18 cellular contexts compared by ENCODE assay signal in genomic region chr4:81499840-81500239, GRCh38. TPM values are rescaled to one million over a fixed set of nuclear protein-coding genes. Genes with fewer than 3 reads are reported as not detected.
DNase-seq lines count a peak whose midpoint lies in the region; ATAC-seq and TF ChIP-seq lines count a peak whose summit lies in the region.
"Had no signal": no experiment of that assay in that cellular context is flagged by ENCODE, and none has a peak within 500 bp of the region (broad histone marks: within the 10 kb centered on the region; RNA-seq: fewer than 3 reads in every experiment).

No MANE protein-coding gene starts in this region.

- ATAC-seq in activated CD8-positive, alpha-beta T cell treated with anti-CD3 and anti-CD28 coated beads, Interleukin-2, amount 10 ng/mL, durations not matched to agents 7 days and 5 days, result no peak
- no peak for ATAC-seq in activated CD8-positive, alpha-beta T cell treated with anti-CD3 and anti-CD28 coated beads for 36 hours
- no peak for ATAC-seq in GM19467 (IDR thresholded peaks at IDR 0.05; ENCODE audit: unreplicated experiment)
- no peak for ATAC-seq in GM19452 (IDR thresholded peaks at IDR 0.05; ENCODE audit: unreplicated experiment)
- ATAC-seq: SK-N-SH treated with all-trans-retinoic acid at 6 μM for 48 hours had no signal

- peaks cover 0 to 14% (median 5%) of the 10 kb centered on the region in 4 donors for H3K4me1 ChIP-seq in transverse colon

- H3K9me3 ChIP-seq in transverse colon, result no peaks in the 10 kb centered on the region
- H3K9me3 ChIP-seq: ovary had no signal

- H3K4me1 Mint-ChIP-seq in activated CD8-positive, alpha-beta T cell treated with anti-CD3 and anti-CD28 coated beads, Interleukin-2, amount 10 ng/mL, durations not matched to agents 7 days and 5 days (ENCODE audit: low read depth), result peaks cover 16% of the 10 kb centered on the region
- peaks cover 27% of the 10 kb centered on the region for H3K4me1 Mint-ChIP-seq in activated CD8-positive, alpha-beta T cell treated with anti-CD3 and anti-CD28 coated beads for 36 hours (ENCODE audit: low read depth)

- no peak overlapping the region for H3K4me3 Mint-ChIP-seq in activated CD8-positive, alpha-beta T cell treated with anti-CD3 and anti-CD28 coated beads, Interleukin-2, amount 10 ng/mL, durations not matched to agents 7 days and 5 days
- no peak overlapping the region for H3K4me3 Mint-ChIP-seq in activated CD8-positive, alpha-beta T cell treated with anti-CD3 and anti-CD28 coated beads for 36 hours

- intact Hi-C loops in activated CD8-positive, alpha-beta T cell treated with anti-CD3 and anti-CD28 coated beads for 36 hours (cut with micrococcal nuclease), result no loop called here
- intact Hi-C loops in transverse colon (cut with DNase I; ENCODE audit: low total_unique reads), result no loop called here

- H3K27ac ChIP-seq in transverse colon, result peak overlapping the region in 2 of 4 donors; percentile 17 to 41
- H3K27ac ChIP-seq: GM23248, hepatocyte, ovary had no signal

- H3K27me3 ChIP-seq in transverse colon, result no peaks in the 10 kb centered on the region
- H3K27me3 ChIP-seq: hepatocyte, ovary had no signal

- POLR2A ChIA-PET in activated CD8-positive, alpha-beta T cell treated with anti-CD3 and anti-CD28 coated beads, Interleukin-2, amount 10 ng/mL, durations not matched to agents 7 days and 5 days (lab: Charles Lee), result no interaction called here
- POLR2A ChIA-PET in activated CD8-positive, alpha-beta T cell treated with anti-CD3 and anti-CD28 coated beads for 36 hours (lab: Charles Lee), result interaction anchor here (0.7 kb wide), 1 partner anchor 791 kb away, joined by 3 read pairs; no protein-coding TSS in a partner anchor

- peaks cover 5% of the 10 kb centered on the region for H3K9me3 Mint-ChIP-seq in activated CD8-positive, alpha-beta T cell treated with anti-CD3 and anti-CD28 coated beads, Interleukin-2, amount 10 ng/mL, durations not matched to agents 7 days and 5 days (ENCODE audit: insufficient read depth)
- H3K9me3 Mint-ChIP-seq in activated CD8-positive, alpha-beta T cell treated with anti-CD3 and anti-CD28 coated beads for 36 hours, result peaks cover 9% of the 10 kb centered on the region

- H3K27ac Mint-ChIP-seq in activated CD8-positive, alpha-beta T cell treated with anti-CD3 and anti-CD28 coated beads, Interleukin-2, amount 10 ng/mL, durations not matched to agents 7 days and 5 days, result peak overlapping the region; percentile 15
- H3K27ac Mint-ChIP-seq in activated CD8-positive, alpha-beta T cell treated with anti-CD3 and anti-CD28 coated beads for 36 hours, result no peak overlapping the region

- TF ChIP-seq POLR2A in transverse colon (IDR thresholded peaks at IDR 0.05), result no peak

- TF ChIP-seq CTCF in activated CD8-positive, alpha-beta T cell treated with anti-CD3 and anti-CD28 coated beads for 36 hours (IDR thresholded peaks at IDR 0.05), result no peak
- TF ChIP-seq CTCF in transverse colon (IDR thresholded peaks at IDR 0.05), result no peak

- peaks cover 4% of the 10 kb centered on the region for H3K36me3 Mint-ChIP-seq in activated CD8-positive, alpha-beta T cell treated with anti-CD3 and anti-CD28 coated beads, Interleukin-2, amount 10 ng/mL, durations not matched to agents 7 days and 5 days (ENCODE audit: low read depth)
- peaks cover 5% of the 10 kb centered on the region for H3K36me3 Mint-ChIP-seq in activated CD8-positive, alpha-beta T cell treated with anti-CD3 and anti-CD28 coated beads for 36 hours (ENCODE audit: low read depth)

- whole genome bisulfite sequencing in transverse colon (ENCODE audit: low coverage in 1 of 2), 2 donors, result 37 to 43% methylated on average over 3 of the region's 3 CpGs

- H3K4me3 ChIP-seq in transverse colon, result no peak overlapping the region
- H3K4me3 ChIP-seq: GM23248, hepatocyte, lung, ovary had no signal

- in situ Hi-C loops in transverse colon (cut with MboI; ENCODE audit: low pct_ligation_motif_present in 1 of 4, low pct_unique_long_range_greater_than_20kb in 1 of 4, low sequenced_read_pairs in 3 of 4), result no loop called here

- DNase-seq in activated CD8-positive, alpha-beta T cell treated with anti-CD3 and anti-CD28 coated beads, Interleukin-2, amount 10 ng/mL, durations not matched to agents 7 days and 5 days, result no peak
- no peak for DNase-seq in activated CD8-positive, alpha-beta T cell treated with anti-CD3 and anti-CD28 coated beads for 36 hours
- peak; percentile 66 to 92 for DNase-seq in NCI-H446 (lab: John Stamatoyannopoulos, UW)
- DNase-seq in iPS-NIHi11 (ENCODE audit: low spot score), result peak; percentile 25
- peak; percentile 16 for DNase-seq in transverse colon
- no peak for DNase-seq in AML-193 (lab: John Stamatoyannopoulos, UW)
- DNase-seq: activated CD4-positive, CD25-positive, alpha-beta regulatory T cell; erythroblast; GM23248; Karpas-422; ovary; stimulated activated CD4-positive, alpha-beta T cell treated with anti-CD3 and anti-CD28 coated beads, Interleukin-15, amount 100 ng/mL, for 24 hours; stimulated activated CD8-positive, alpha-beta memory T cell treated with anti-CD3 and anti-CD28 coated beads, Interleukin-4, amount 100 ng/mL, for 48 hours had no signal

- no peaks in the 10 kb centered on the region for H3K36me3 ChIP-seq in transverse colon
- H3K36me3 ChIP-seq: ovary had no signal

- CTCF ChIA-PET in activated CD8-positive, alpha-beta T cell treated with anti-CD3 and anti-CD28 coated beads, Interleukin-2, amount 10 ng/mL, durations not matched to agents 7 days and 5 days (lab: Charles Lee), result interaction anchor here (1.3 kb wide), 1 partner anchor 28 kb away, joined by 5 read pairs; the partner anchor contains the start of gene RASGEF1B
- CTCF ChIA-PET in activated CD8-positive, alpha-beta T cell treated with anti-CD3 and anti-CD28 coated beads for 36 hours (lab: Charles Lee), result interaction anchor here (1.5 kb wide), 1 partner anchor 33 kb away, joined by 7 read pairs; no protein-coding TSS in a partner anchor

- H3K27me3 Mint-ChIP-seq in activated CD8-positive, alpha-beta T cell treated with anti-CD3 and anti-CD28 coated beads, Interleukin-2, amount 10 ng/mL, durations not matched to agents 7 days and 5 days (ENCODE audit: low read depth), result peaks cover 3% of the 10 kb centered on the region
- H3K27me3 Mint-ChIP-seq in activated CD8-positive, alpha-beta T cell treated with anti-CD3 and anti-CD28 coated beads for 36 hours, result no peaks in the 10 kb centered on the region

- no peak for TF ChIP-seq EP300 in transverse colon (IDR thresholded peaks at IDR 0.05; ENCODE audit: low read depth)

RNA-seq across cellular contexts. Expression of gene RASGEF1B, which starts 28.1 kb away (rescaled TPM):
- total RNA-seq in activated CD8-positive, alpha-beta T cell treated with anti-CD3 and anti-CD28 coated beads, Interleukin-2, amount 10 ng/mL, durations not matched to agents 7 days and 5 days, result 1 to 10 TPM; 2.0 to 2.4 TPM
- 1 to 10 TPM; 6.1 to 6.2 TPM for total RNA-seq in activated CD8-positive, alpha-beta T cell treated with anti-CD3 and anti-CD28 coated beads for 36 hours
- 10 to 100 TPM; 14.1 to 31.0 (median 26.2) TPM for total RNA-seq in transverse colon
- total RNA-seq: GM23248 had no signal

Comparison
In these comparisons a context has a peak if more than half of its experiments do, and no peak if none do; other contexts are left out.
1. DNase-seq: peak in NCI-H446 (2 of 2), iPS-NIHi11 (single experiment) and transverse colon (single experiment); none in activated CD8-positive, alpha-beta T cell treated with anti-CD3 and anti-CD28 coated beads, Interleukin-2, amount 10 ng/mL, durations not matched to agents 7 days and 5 days (single experiment), activated CD8-positive, alpha-beta T cell treated with anti-CD3 and anti-CD28 coated beads for 36 hours (single experiment) and AML-193 (0 of 2).